28 cellular contexts compared by ENCODE assay signal in genomic region chr9:124766326-124766725, GRCh38. TPM values are rescaled to one million over a fixed set of nuclear protein-coding genes. Genes with fewer than 3 reads are reported as not detected.
"Had no signal": no experiment of that assay in that cellular context is flagged by ENCODE, and none has a peak within 500 bp of the region (broad histone marks: within the 10 kb centered on the region; RNA-seq: fewer than 3 reads in every experiment).

No MANE protein-coding gene starts in this region.

- H3K4me3 Mint-ChIP-seq: activated CD8-positive, alpha-beta T cell treated with anti-CD3 and anti-CD28 coated beads for 36 hours; activated naive CD4-positive, alpha-beta T cell treated with anti-CD3 and anti-CD28 coated beads, Interleukin-2, amount 50 U/mL, for 24 hours; immature natural killer cell; nephron; stimulated activated memory B cell treated with anti-CD40 and anti-IgM and Interleukin-4, amounts not matched to agents 10 μg/mL and 1 μg/mL and 100 μg/mL, for 72 hours; stimulated activated naive CD8-positive, alpha-beta T cell treated with anti-CD3 and anti-CD28 coated beads, Interleukin-15, amount 100 ng/mL, for 72 hours had no signal

- H3K9me3 Mint-ChIP-seq: activated CD8-positive, alpha-beta T cell treated with anti-CD3 and anti-CD28 coated beads for 36 hours; activated naive CD4-positive, alpha-beta T cell treated with anti-CD3 and anti-CD28 coated beads, Interleukin-2, amount 50 U/mL, for 24 hours; activated T-helper 2 cell treated with anti-CD3 and anti-CD28 coated beads, Interferon-gamma antibody, Interleukin-2, Interleukin-4, amounts not matched to agents 10 μg/mL and 5 μg/mL and 100 μg/mL, durations not matched to agents 14 hours and 24 hours and 36 hours; immature natural killer cell; nephron; stimulated activated memory B cell treated with anti-CD40 and anti-IgM and Interleukin-4, amounts not matched to agents 10 μg/mL and 1 μg/mL and 100 μg/mL, for 72 hours; stimulated activated naive CD8-positive, alpha-beta T cell treated with anti-CD3 and anti-CD28 coated beads, Interleukin-15, amount 100 ng/mL, for 72 hours had no signal

- H3K27me3 ChIP-seq: pancreas, vagina had no signal

- H3K9me3 ChIP-seq: gastrocnemius medialis, pancreas, psoas muscle, upper lobe of left lung, vagina had no signal

- H3K4me3 ChIP-seq: gastrocnemius medialis, pancreas, psoas muscle, smooth muscle cell, upper lobe of left lung, vagina had no signal

- H3K27ac ChIP-seq: gastrocnemius medialis, pancreas, psoas muscle, upper lobe of left lung, vagina had no signal

- H3K4me2 ChIP-seq: smooth muscle cell had no signal

- DNase-seq: activated CD4-positive, alpha-beta T cell treated with anti-CD3 and anti-CD28 coated beads for 1 hour; activated CD4-positive, alpha-beta T cell treated with anti-CD3 and anti-CD28 coated beads, Interleukin-2, amount 50 U/mL, for 1 hour; activated CD8-positive, alpha-beta T cell treated with anti-CD3 and anti-CD28 coated beads for 36 hours; activated T-cell treated with anti-CD3 and anti-CD28 coated beads, Interleukin-2, amount 50 U/mL, for 48 hours; dermis blood vessel endothelial cell; effector memory CD4-positive, alpha-beta T cell; gastrocnemius medialis; glutamatergic neuron; immature natural killer cell; kidney; left colon; mammary epithelial cell; nucleus accumbens; pancreas; psoas muscle; stimulated activated CD4-positive, alpha-beta T cell treated with anti-CD3 and anti-CD28 coated beads, Interleukin-1b, Interleukin-23, amount 100 ng/mL, for 48 hours; stimulated activated CD4-positive, alpha-beta T cell treated with anti-CD3 and anti-CD28 coated beads, Interleukin-4, amount 100 ng/mL, for 4 hours; stimulated activated CD8-positive, alpha-beta memory T cell treated with anti-CD3 and anti-CD28 coated beads, Interleukin-4, amount 100 ng/mL, for 48 hours; stimulated activated naive CD8-positive, alpha-beta T cell treated with anti-CD3 and anti-CD28 coated beads, Interleukin-15, amount 100 ng/mL, for 72 hours; substantia nigra; T1000; upper lobe of left lung had no signal

- ATAC-seq: activated CD8-positive, alpha-beta T cell treated with anti-CD3 and anti-CD28 coated beads for 36 hours; gastrocnemius medialis; left colon; pancreas; psoas muscle; stimulated activated memory B cell treated with anti-CD40 and anti-IgM and Interleukin-4, amounts not matched to agents 10 μg/mL and 1 μg/mL and 100 μg/mL, for 72 hours; stimulated activated naive CD8-positive, alpha-beta T cell treated with anti-CD3 and anti-CD28 coated beads, Interleukin-15, amount 100 ng/mL, for 72 hours had no signal

- H3K27ac Mint-ChIP-seq: activated CD8-positive, alpha-beta T cell treated with anti-CD3 and anti-CD28 coated beads for 36 hours; activated naive CD4-positive, alpha-beta T cell treated with anti-CD3 and anti-CD28 coated beads, Interleukin-2, amount 50 U/mL, for 24 hours; activated T-helper 2 cell treated with anti-CD3 and anti-CD28 coated beads, Interferon-gamma antibody, Interleukin-2, Interleukin-4, amounts not matched to agents 10 μg/mL and 5 μg/mL and 100 μg/mL, durations not matched to agents 14 hours and 24 hours and 36 hours; immature natural killer cell; nephron; stimulated activated memory B cell treated with anti-CD40 and anti-IgM and Interleukin-4, amounts not matched to agents 10 μg/mL and 1 μg/mL and 100 μg/mL, for 72 hours; stimulated activated naive CD8-positive, alpha-beta T cell treated with anti-CD3 and anti-CD28 coated beads, Interleukin-15, amount 100 ng/mL, for 72 hours had no signal

- H3K36me3 Mint-ChIP-seq: activated naive CD4-positive, alpha-beta T cell treated with anti-CD3 and anti-CD28 coated beads, Interleukin-2, amount 50 U/mL, for 24 hours; immature natural killer cell had no signal

- H3K36me3 ChIP-seq: gastrocnemius medialis, pancreas, upper lobe of left lung, vagina had no signal

RNA-seq across cellular contexts. Expression of gene NR6A1, which starts 4.8 kb away (rescaled TPM):
- polyA plus RNA-seq: immature natural killer cell had no signal

RNA-seq across cellular contexts. Expression of gene OLFML2A, which starts 10.6 kb away (rescaled TPM):
- total RNA-seq: activated CD8-positive, alpha-beta T cell treated with anti-CD3 and anti-CD28 coated beads for 36 hours; activated T-helper 2 cell treated with anti-CD3 and anti-CD28 coated beads, Interferon-gamma antibody, Interleukin-2, Interleukin-4, amounts not matched to agents 10 μg/mL and 5 μg/mL and 100 μg/mL, durations not matched to agents 14 hours and 24 hours and 36 hours had no signal
- polyA plus RNA-seq: immature natural killer cell had no signal
